Comparison of ENCODE assay signal across 11 cellular contexts in genomic region chr12:124403273-124403672, GRCh38.
DNase-seq lines count a peak whose midpoint lies in the region; ATAC-seq, FAIRE-seq and TF ChIP-seq lines count a peak whose summit lies in the region.
"Had no signal": no experiment of that assay in that cellular context is flagged by ENCODE, and none has a peak within 500 bp of the region (broad histone marks: within the 10 kb centered on the region; RNA-seq: fewer than 3 reads in every experiment).

No MANE protein-coding gene starts in this region.

- no peaks in the 10 kb centered on the region for H3K9me3 Mint-ChIP-seq in activated CD8-positive, alpha-beta memory T cell treated with anti-CD3 and anti-CD28 coated beads, Interleukin-2, amount 10 ng/mL, durations not matched to agents 7 days and 5 days (ENCODE audit: low read depth)
- no peaks in the 10 kb centered on the region for H3K9me3 Mint-ChIP-seq in neural progenitor cell

- no peak overlapping the region for H3K4me3 Mint-ChIP-seq in activated CD8-positive, alpha-beta memory T cell treated with anti-CD3 and anti-CD28 coated beads, Interleukin-2, amount 10 ng/mL, durations not matched to agents 7 days and 5 days
- no peak overlapping the region for H3K4me3 Mint-ChIP-seq in neural progenitor cell

- no peak for DNase-seq in activated CD8-positive, alpha-beta memory T cell treated with anti-CD3 and anti-CD28 coated beads, Interleukin-2, amount 10 ng/mL, durations not matched to agents 7 days and 5 days
- no peak for DNase-seq in activated CD8-positive, alpha-beta memory T cell treated with anti-CD3 and anti-CD28 coated beads for 24 hours
- DNase-seq in fibroblast of gingiva (ENCODE audit: low read depth) (peak; percentile 39), neural progenitor cell (ENCODE audit: low spot score) (no peak), upper lobe of left lung (no peak), HTR-8/SVneo (ENCODE audit: insufficient read length, low spot score) (no peak), NCI-H2029 treated with DMSO at 0.1 percent for 48 hours (lab: John Stamatoyannopoulos, UW) (no peak)
- DNase-seq: Calu3, right lobe of liver, WERI-Rb-1 had no signal

- no peaks in the 10 kb centered on the region for H3K36me3 Mint-ChIP-seq in activated CD8-positive, alpha-beta memory T cell treated with anti-CD3 and anti-CD28 coated beads, Interleukin-2, amount 10 ng/mL, durations not matched to agents 7 days and 5 days
- H3K36me3 Mint-ChIP-seq in neural progenitor cell, result peaks cover 4% of the 10 kb centered on the region

- no peak for TF ChIP-seq EP300 in upper lobe of left lung (IDR thresholded peaks at IDR 0.05)

- CTCF ChIA-PET in activated CD8-positive, alpha-beta memory T cell treated with anti-CD3 and anti-CD28 coated beads, Interleukin-2, amount 10 ng/mL, durations not matched to agents 7 days and 5 days (lab: Charles Lee), result no interaction called here

- no peaks in the 10 kb centered on the region for H3K27me3 Mint-ChIP-seq in activated CD8-positive, alpha-beta memory T cell treated with anti-CD3 and anti-CD28 coated beads, Interleukin-2, amount 10 ng/mL, durations not matched to agents 7 days and 5 days
- H3K27me3 Mint-ChIP-seq in neural progenitor cell (ENCODE audit: insufficient read depth, low read depth), result peaks cover 8% of the 10 kb centered on the region

- no peak overlapping the region for H3K4me2 ChIP-seq in neural progenitor cell

- H3K9me3 ChIP-seq in neural progenitor cell (ENCODE audit: low read depth) (no peaks in the 10 kb centered on the region), upper lobe of left lung (no peaks in the 10 kb centered on the region)
- H3K9me3 ChIP-seq: right lobe of liver had no signal

- no peaks in the 10 kb centered on the region for H3K36me3 ChIP-seq in neural progenitor cell
- H3K36me3 ChIP-seq in upper lobe of left lung, result peaks cover 16 to 79% (median 55%) of the 10 kb centered on the region in 4 donors
- H3K36me3 ChIP-seq: right lobe of liver had no signal

- peak overlapping the region; percentile 4 for H3K27ac Mint-ChIP-seq in activated CD8-positive, alpha-beta memory T cell treated with anti-CD3 and anti-CD28 coated beads, Interleukin-2, amount 10 ng/mL, durations not matched to agents 7 days and 5 days
- peak overlapping the region; percentile 27 for H3K27ac Mint-ChIP-seq in neural progenitor cell

- H3K27ac ChIP-seq in neural progenitor cell (peak overlapping the region; percentile 11), upper lobe of left lung (peak overlapping the region in 3 of 4 donors; percentile 43 to 72 (median 52))
- H3K27ac ChIP-seq: right lobe of liver, WERI-Rb-1 had no signal

- no peaks in the 10 kb centered on the region for H3K4me1 Mint-ChIP-seq in activated CD8-positive, alpha-beta memory T cell treated with anti-CD3 and anti-CD28 coated beads, Interleukin-2, amount 10 ng/mL, durations not matched to agents 7 days and 5 days
- peaks cover 42% of the 10 kb centered on the region for H3K4me1 Mint-ChIP-seq in neural progenitor cell

- peak overlapping the region; percentile 27 for H3K9ac ChIP-seq in neural progenitor cell

- H2AFZ ChIP-seq in neural progenitor cell (replicated peaks), result no peak overlapping the region

- FAIRE-seq in HTR-8/SVneo (lab: Jason Lieb, UNC), result no peak

- H3K4me1 ChIP-seq in neural progenitor cell, result peaks cover 19% of the 10 kb centered on the region
- peaks cover 29 to 39% (median 33%) of the 10 kb centered on the region in 4 donors for H3K4me1 ChIP-seq in upper lobe of left lung
- H3K4me1 ChIP-seq: right lobe of liver had no signal

- 64 to 69% methylated on average over 9 of the region's 9 CpGs for WGBS in upper lobe of left lung, 2 donors

- H3K27me3 ChIP-seq in neural progenitor cell, result no peaks in the 10 kb centered on the region
- H3K27me3 ChIP-seq in upper lobe of left lung, result no peaks in the 10 kb centered on the region
- H3K27me3 ChIP-seq: right lobe of liver had no signal

- peaks cover 63% of the 10 kb centered on the region for H4K20me1 ChIP-seq in neural progenitor cell (ENCODE audit: low read depth)

- H3K4me3 ChIP-seq in neural progenitor cell, result no peak overlapping the region
- H3K4me3 ChIP-seq in upper lobe of left lung, result no peak overlapping the region
- H3K4me3 ChIP-seq: right lobe of liver had no signal

- H3K79me2 ChIP-seq in neural progenitor cell (ENCODE audit: low read depth), result no peaks in the 10 kb centered on the region

- ATAC-seq in activated CD8-positive, alpha-beta memory T cell treated with anti-CD3 and anti-CD28 coated beads, Interleukin-2, amount 10 ng/mL, durations not matched to agents 7 days and 5 days, result no peak
- ATAC-seq in upper lobe of left lung (ENCODE audit: low FRiP score in 2 of 2) (no peak), GM21367 (IDR thresholded peaks at IDR 0.05; ENCODE audit: unreplicated experiment) (no peak)

- H3F3A ChIP-seq in neural progenitor cell (ENCODE audit: low read depth), result peaks cover 15% of the 10 kb centered on the region

- TF ChIP-seq CTCF in neural progenitor cell (IDR thresholded peaks at IDR 0.05) (no peak), upper lobe of left lung (IDR thresholded peaks at IDR 0.05) (no peak)

- TF ChIP-seq POLR2A in upper lobe of left lung (IDR thresholded peaks at IDR 0.05), result no peak
